Comparison of ENCODE assay signal across 23 cellular contexts in the genomic region with DNA sequence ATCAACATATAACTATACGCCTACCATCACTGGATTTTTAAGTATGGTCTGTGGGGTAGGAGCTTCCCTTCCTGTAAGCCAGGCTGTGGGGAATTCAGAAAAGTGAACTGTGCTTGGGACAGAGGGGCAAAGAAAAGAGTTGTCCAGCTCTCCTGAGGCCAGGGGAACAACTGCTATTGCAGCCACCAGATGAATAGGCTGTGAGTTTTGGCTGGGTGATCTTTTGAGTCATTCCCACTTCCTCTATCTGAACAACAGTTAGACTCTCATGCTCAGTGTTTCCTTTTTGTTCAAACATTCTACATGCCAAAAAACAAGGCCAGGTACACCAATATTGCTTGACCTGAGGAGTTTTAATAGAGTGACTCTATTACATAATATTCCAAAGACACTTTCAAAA.
"Had no signal": no experiment of that assay in that cellular context is flagged by ENCODE, and none has a peak within 500 bp of the region (broad histone marks: within the 10 kb centered on the region; RNA-seq: fewer than 3 reads in every experiment).

No MANE protein-coding gene starts in this region.

- H3K36me3 ChIP-seq: esophagus squamous epithelium, left ventricle myocardium inferior had no signal

- H3K4me1 Mint-ChIP-seq: activated naive CD8-positive, alpha-beta T cell treated with anti-CD3 and anti-CD28 coated beads for 36 hours; activated T-helper 17 cell treated with anti-CD3 and anti-CD28 coated beads, Interleukin-2, amount 50 U/mL, for 72 hours; brain; T-cell had no signal

- H3K27ac ChIP-seq: coronary artery, esophagus squamous epithelium, left ventricle myocardium inferior had no signal

- ATAC-seq: activated CD8-positive, alpha-beta T cell treated with anti-CD3 and anti-CD28 coated beads for 36 hours; activated T-helper 17 cell treated with anti-CD3 and anti-CD28 coated beads, Interleukin-2, amount 50 U/mL, for 72 hours; T-cell had no signal

- H3K9me3 ChIP-seq: esophagus squamous epithelium had no signal

- H3K27me3 ChIP-seq: esophagus squamous epithelium had no signal

- H3K27ac Mint-ChIP-seq: activated CD8-positive, alpha-beta T cell treated with anti-CD3 and anti-CD28 coated beads for 36 hours; activated naive CD8-positive, alpha-beta T cell treated with anti-CD3 and anti-CD28 coated beads for 36 hours; activated T-helper 17 cell treated with anti-CD3 and anti-CD28 coated beads, Interleukin-2, amount 50 U/mL, for 72 hours; brain; T-cell had no signal

- H3K4me3 ChIP-seq: coronary artery, esophagus squamous epithelium, left ventricle myocardium inferior had no signal

- H3K27me3 Mint-ChIP-seq: activated CD8-positive, alpha-beta T cell treated with anti-CD3 and anti-CD28 coated beads for 36 hours; activated naive CD8-positive, alpha-beta T cell treated with anti-CD3 and anti-CD28 coated beads for 36 hours; activated T-helper 17 cell treated with anti-CD3 and anti-CD28 coated beads, Interleukin-2, amount 50 U/mL, for 72 hours; T-cell had no signal

- FAIRE-seq: endometrium, kidney had no signal

- DNase-seq: activated CD4-positive, alpha-beta T cell treated with anti-CD3 and anti-CD28 coated beads for 48 hours; activated CD4-positive, CD25-positive, alpha-beta regulatory T cell; activated CD8-positive, alpha-beta T cell treated with anti-CD3 and anti-CD28 coated beads for 36 hours; activated naive CD4-positive, alpha-beta T cell; activated naive CD8-positive, alpha-beta T cell treated with anti-CD3 and anti-CD28 coated beads for 36 hours; activated T-cell treated with anti-CD3 and anti-CD28 coated beads, Interleukin-2, amount 50 U/mL, for 1 hour; amygdala; esophagus squamous epithelium; foreskin fibroblast; head of caudate nucleus; kidney; left ventricle myocardium inferior; retina; stimulated activated CD4-positive, alpha-beta T cell treated with anti-CD3 and anti-CD28 coated beads, Interleukin-12 subunit alpha, Interleukin-12 subunit beta, amount 100 ng/mL, for 4 hours; stimulated activated CD4-positive, alpha-beta T cell treated with anti-CD3 and anti-CD28 coated beads, Interleukin-1b, Interleukin-23, amount 100 ng/mL, for 48 hours; stimulated activated CD8-positive, alpha-beta memory T cell treated with anti-CD3 and anti-CD28 coated beads, Interleukin-4, amount 100 ng/mL, for 48 hours; stimulated activated naive CD4-positive, alpha-beta T cell; T-cell had no signal

- H3K36me3 Mint-ChIP-seq: activated naive CD8-positive, alpha-beta T cell treated with anti-CD3 and anti-CD28 coated beads for 36 hours; brain; T-cell had no signal

- H3K4me3 Mint-ChIP-seq: activated CD8-positive, alpha-beta T cell treated with anti-CD3 and anti-CD28 coated beads for 36 hours; activated naive CD8-positive, alpha-beta T cell treated with anti-CD3 and anti-CD28 coated beads for 36 hours; activated T-helper 17 cell treated with anti-CD3 and anti-CD28 coated beads, Interleukin-2, amount 50 U/mL, for 72 hours; brain; neural crest cell; T-cell had no signal

- H3K4me1 ChIP-seq: esophagus squamous epithelium, left ventricle myocardium inferior had no signal
